ENCODE assay signal across 17 cellular contexts in genomic region chr13:78032132-78032531, GRCh38.
DNase-seq lines count a peak whose midpoint lies in the region; ATAC-seq and TF ChIP-seq lines count a peak whose summit lies in the region.
"Had no signal": no experiment of that assay in that cellular context is flagged by ENCODE, and none has a peak within 500 bp of the region (broad histone marks: within the 10 kb centered on the region; RNA-seq: fewer than 3 reads in every experiment).

No MANE protein-coding gene starts in this region.

- no peaks in the 10 kb centered on the region for H3K36me3 Mint-ChIP-seq in endodermal cell (ENCODE audit: low read depth)
- H3K36me3 Mint-ChIP-seq in neural progenitor cell: peaks cover 9% of the 10 kb centered on the region
- no peaks in the 10 kb centered on the region for H3K36me3 Mint-ChIP-seq in CD14-positive monocyte
- H3K36me3 Mint-ChIP-seq: CD4-positive, alpha-beta memory T cell; IgD-negative memory B cell had no signal

- H3K9me3 Mint-ChIP-seq in endodermal cell (no peaks in the 10 kb centered on the region), neural progenitor cell (peaks cover 11% of the 10 kb centered on the region), CD14-positive monocyte (peaks cover 0 to 2% (median 0%) of the 10 kb centered on the region in 7 donors)
- H3K9me3 Mint-ChIP-seq: H9, IgD-negative memory B cell had no signal

- H3K36me3 ChIP-seq in BLaER1 (no peaks in the 10 kb centered on the region), MM.1S (replicated peaks; ENCODE audit: insufficient read depth, low read length) (no peaks in the 10 kb centered on the region), endodermal cell (ENCODE audit: control insufficient read depth, insufficient read depth, low read length) (no peaks in the 10 kb centered on the region), neural progenitor cell (no peaks in the 10 kb centered on the region)

- no peaks in the 10 kb centered on the region for H3K9me2 ChIP-seq in MM.1S (replicated peaks; ENCODE audit: insufficient read depth, low read length)

- DNase-seq in MM.1S: peak; percentile 43
- DNase-seq in endodermal cell: no peak
- no peak for DNase-seq in neural progenitor cell (ENCODE audit: low spot score)
- no peak for DNase-seq in T1000 (lab: John Stamatoyannopoulos, UW)
- DNase-seq in CD14-positive monocyte (ENCODE audit: low spot score): no peak
- DNase-seq in stimulated activated naive CD4-positive, alpha-beta T cell treated with Interleukin-2 at 50 U/mL for 16 hours (lab: John Stamatoyannopoulos, UW): no peak
- DNase-seq: 8988T; CD4-positive, alpha-beta memory T cell; DMS79 treated with DMSO at 0.1 percent for 48 hours; GF-D8; H9 had no signal

- H3K4me1 Mint-ChIP-seq in endodermal cell (peaks cover 1% of the 10 kb centered on the region), neural progenitor cell (peaks cover 44% of the 10 kb centered on the region), CD14-positive monocyte (no peaks in the 10 kb centered on the region)
- H3K4me1 Mint-ChIP-seq: B cell; CD4-positive, alpha-beta memory T cell; IgD-negative memory B cell had no signal

- intact Hi-C loops in CD14-positive monocyte (cut with micrococcal nuclease): no loop called here

- H2AFZ ChIP-seq in MM.1S (ENCODE audit: low read length): peak overlapping the region; percentile 47
- H2AFZ ChIP-seq in neural progenitor cell (replicated peaks): no peak overlapping the region

- no peak overlapping the region for H3K27ac Mint-ChIP-seq in endodermal cell
- peak overlapping the region; percentile 91 for H3K27ac Mint-ChIP-seq in neural progenitor cell
- H3K27ac Mint-ChIP-seq in CD14-positive monocyte: no peak overlapping the region
- H3K27ac Mint-ChIP-seq: B cell; CD4-positive, alpha-beta memory T cell; H9; IgD-negative memory B cell had no signal

- no peaks in the 10 kb centered on the region for H4K20me1 ChIP-seq in BLaER1
- no peaks in the 10 kb centered on the region for H4K20me1 ChIP-seq in MM.1S (ENCODE audit: insufficient read depth, low read length)
- H4K20me1 ChIP-seq in neural progenitor cell (ENCODE audit: low read depth): no peaks in the 10 kb centered on the region

- H3K4me3 ChIP-seq in BLaER1: no peak overlapping the region
- H3K4me3 ChIP-seq in MM.1S (ENCODE audit: low read length): no peak overlapping the region
- no peak overlapping the region for H3K4me3 ChIP-seq in endodermal cell (ENCODE audit: low read length)
- no peak overlapping the region for H3K4me3 ChIP-seq in neural progenitor cell

- no peaks in the 10 kb centered on the region for H3K27me3 ChIP-seq in BLaER1
- H3K27me3 ChIP-seq in MM.1S (replicated peaks; ENCODE audit: insufficient read depth, low read length): no peaks in the 10 kb centered on the region
- no peaks in the 10 kb centered on the region for H3K27me3 ChIP-seq in endodermal cell (ENCODE audit: control insufficient read depth, insufficient read depth, low read length, poor library complexity, severe bottlenecking)
- H3K27me3 ChIP-seq in neural progenitor cell: no peaks in the 10 kb centered on the region

- peaks cover 14% of the 10 kb centered on the region for H3F3A ChIP-seq in MM.1S (ENCODE audit: insufficient read depth, low read length)
- peaks cover 8% of the 10 kb centered on the region for H3F3A ChIP-seq in neural progenitor cell (ENCODE audit: low read depth)

- H3K4me3 Mint-ChIP-seq in endodermal cell (no peak overlapping the region), neural progenitor cell (no peak overlapping the region), CD14-positive monocyte (no peak overlapping the region)
- H3K4me3 Mint-ChIP-seq: B cell; CD4-positive, alpha-beta memory T cell; H9; IgD-negative memory B cell had no signal

- H3K4me2 ChIP-seq in BLaER1 (peak overlapping the region; percentile 53), MM.1S (ENCODE audit: low read depth, low read length) (peak overlapping the region; percentile 33; the same call in 1 of the 2 replicates), neural progenitor cell (no peak overlapping the region)

- no peak for ATAC-seq in GM18909 (IDR thresholded peaks at IDR 0.05; ENCODE audit: poor library complexity, unreplicated experiment)
- ATAC-seq: HepG2 had no signal

- H3K79me2 ChIP-seq in MM.1S (ENCODE audit: low read length) (no peaks in the 10 kb centered on the region), neural progenitor cell (ENCODE audit: low read depth) (no peaks in the 10 kb centered on the region)

- no peak overlapping the region for H3K9ac ChIP-seq in BLaER1
- H3K9ac ChIP-seq in MM.1S (ENCODE audit: low read length): peak overlapping the region; percentile 3; the same call in 1 of the 2 replicates
- no peak overlapping the region for H3K9ac ChIP-seq in endodermal cell (ENCODE audit: extremely low read depth, low read length, poor library complexity, severe bottlenecking)
- H3K9ac ChIP-seq in neural progenitor cell: no peak overlapping the region

- no peak for TF ChIP-seq CTCF in MM.1S (IDR thresholded peaks at IDR 0.05; ENCODE audit: low read length)
- no peak for TF ChIP-seq CTCF in endodermal cell (conservative IDR thresholded peaks at IDR 0.05)
- no peak for TF ChIP-seq CTCF in neural progenitor cell (IDR thresholded peaks at IDR 0.05)
- no peak for TF ChIP-seq CTCF in CD14-positive monocyte (IDR thresholded peaks at IDR 0.05)

- H3K9me3 ChIP-seq in BLaER1 (no peaks in the 10 kb centered on the region), MM.1S (replicated peaks; ENCODE audit: insufficient read depth, low read length) (no peaks in the 10 kb centered on the region), endodermal cell (ENCODE audit: control insufficient read depth, low read length) (no peaks in the 10 kb centered on the region), neural progenitor cell (ENCODE audit: low read depth) (no peaks in the 10 kb centered on the region)

- peaks cover 17% of the 10 kb centered on the region for H3K4me1 ChIP-seq in BLaER1
- peaks cover 22% of the 10 kb centered on the region for H3K4me1 ChIP-seq in MM.1S (ENCODE audit: low read length)
- H3K4me1 ChIP-seq in endodermal cell (ENCODE audit: control insufficient read depth, insufficient read depth, low read length): no peaks in the 10 kb centered on the region
- H3K4me1 ChIP-seq in neural progenitor cell: peaks cover 23% of the 10 kb centered on the region

- H3K27ac ChIP-seq in BLaER1: no peak overlapping the region
- H3K27ac ChIP-seq in MM.1S (ENCODE audit: low read length): peak overlapping the region; percentile 67; the same call in 1 of the 2 replicates
- peak overlapping the region; percentile 69 for H3K27ac ChIP-seq in endodermal cell (ENCODE audit: low read depth, low read length)
- no peak overlapping the region for H3K27ac ChIP-seq in neural progenitor cell
- H3K27ac ChIP-seq: C4-2B had no signal

- no peaks in the 10 kb centered on the region for H3K27me3 Mint-ChIP-seq in endodermal cell (ENCODE audit: insufficient read depth)
- peaks cover 2% of the 10 kb centered on the region for H3K27me3 Mint-ChIP-seq in neural progenitor cell (ENCODE audit: insufficient read depth, low read depth)
- H3K27me3 Mint-ChIP-seq in CD14-positive monocyte (ENCODE audit: low read depth in 3 of 3): peaks cover 0 to under 1% (median 0%) of the 10 kb centered on the region in 3 donors

Comparison
In these comparisons a context has a peak if more than half of its experiments do, and no peak if none do; other contexts are left out.
1. H3K27ac ChIP-seq: peak in MM.1S (single experiment) and endodermal cell (single experiment); none in BLaER1 (single experiment) and neural progenitor cell (single experiment).